8 cellular contexts compared by ENCODE assay signal in the genomic region with DNA sequence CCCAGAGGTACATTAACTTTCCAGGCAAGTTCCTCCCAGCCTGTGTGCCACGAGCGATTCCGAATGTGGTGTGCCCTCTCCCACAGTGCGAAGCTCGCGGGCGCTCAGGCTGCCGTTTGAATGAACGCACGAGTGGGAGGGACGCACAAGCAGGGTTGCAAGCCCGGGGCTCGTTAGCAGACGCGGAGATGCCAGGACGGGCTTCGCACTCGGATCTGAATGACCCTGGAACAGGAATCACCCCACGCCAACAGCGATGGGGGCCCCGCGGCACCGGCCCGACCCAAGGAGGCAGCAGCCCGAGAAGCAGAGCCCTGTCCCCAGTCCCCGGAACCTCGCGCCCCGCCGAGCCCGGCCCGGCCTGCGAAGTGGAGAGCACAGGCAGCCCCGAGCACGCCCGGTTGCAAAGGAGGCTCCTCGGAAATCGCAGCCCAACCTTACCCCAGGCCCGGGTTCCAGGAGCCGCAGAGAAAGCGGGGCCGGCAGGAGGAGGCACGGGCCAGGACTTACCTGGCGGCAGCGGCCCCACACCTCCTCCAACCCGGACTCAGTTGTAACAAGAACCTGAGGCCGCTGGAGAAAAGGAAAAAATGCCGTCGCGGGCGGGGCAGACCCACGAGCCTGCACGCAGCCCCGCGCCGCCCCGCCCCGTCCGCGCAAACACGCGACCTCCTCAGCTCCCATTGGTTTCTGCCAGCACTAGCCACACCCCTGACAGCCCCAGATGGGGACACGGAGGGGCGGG. TPM values are rescaled to one million over a fixed set of nuclear protein-coding genes. Genes with fewer than 3 reads are reported as not detected.
DNase-seq lines count a peak whose midpoint lies in the region; ATAC-seq and TF ChIP-seq lines count a peak whose summit lies in the region.

TSS of gene SLC25A30 (minus strand) at position 584 of the 745 bp plus-strand sequence. CDS start 6,948 bp downstream, outside the sequence.

- no peaks in the 10 kb centered on the region for H3K9me3 Mint-ChIP-seq in neural progenitor cell

- H3K4me3 ChIP-seq in Loucy (ENCODE audit: low read length, poor library complexity, severe bottlenecking) (peak within 1 kb of the TSS; percentile 83), SJCRH30 (peak within 1 kb of the TSS; percentile 82), neural progenitor cell (peak within 1 kb of the TSS; percentile 68)

- ATAC-seq in foreskin keratinocyte, result peak; percentile 92

- TF ChIP-seq CTCF in Loucy (conservative IDR thresholded peaks at IDR 0.05; ENCODE audit: low read length), result no peak
- no peak for TF ChIP-seq CTCF in foreskin keratinocyte (conservative IDR thresholded peaks at IDR 0.05)
- TF ChIP-seq CTCF in neural progenitor cell (IDR thresholded peaks at IDR 0.05), result no peak

- H3K27ac ChIP-seq in SJCRH30 (peak within 1 kb of the TSS; percentile 44), foreskin keratinocyte (peak within 1 kb of the TSS; percentile 27), neural progenitor cell (no peak within 1 kb of the TSS)

- H3K9ac ChIP-seq in Loucy (ENCODE audit: low read depth, low read length, poor library complexity, severe bottlenecking) (peak within 1 kb of the TSS; percentile 64), neural progenitor cell (no peak within 1 kb of the TSS)

- H3K9me2 ChIP-seq in Loucy (replicated peaks; ENCODE audit: low read depth, low read length), result no peaks in the 10 kb centered on the region

- H3K4me2 ChIP-seq in Loucy (ENCODE audit: low read depth, low read length, poor library complexity, severe bottlenecking) (peak within 1 kb of the TSS; percentile 82), neural progenitor cell (peak within 1 kb of the TSS; percentile 93)

- H3K27me3 Mint-ChIP-seq in neural progenitor cell (ENCODE audit: insufficient read depth, low read depth), result peaks cover 4% of the 10 kb centered on the region

- DNase-seq in ELF-1 (ENCODE audit: low read depth, low spot score) (peak; percentile 97), H4 (ENCODE audit: low spot score) (peak; percentile 77), SJCRH30 (peak; percentile 95), foreskin keratinocyte (peak; percentile 60 to 82), neural progenitor cell (ENCODE audit: low spot score) (peak; percentile 95), stromal cell of bone marrow (ENCODE audit: low read depth) (peak; percentile 82)
- DNase-seq in activated gamma-delta T cell treated with anti-CD3 and anti-CD28 coated beads, Interleukin-2, amount 50 U/mL, for 16 hours (ENCODE audit: low read depth), result peak; percentile 87

- no peaks in the 10 kb centered on the region for H3K36me3 ChIP-seq in Loucy (ENCODE audit: insufficient read depth, low read length)
- no peaks in the 10 kb centered on the region for H3K36me3 ChIP-seq in SJCRH30
- H3K36me3 ChIP-seq in neural progenitor cell, result no peaks in the 10 kb centered on the region

- H3K27ac Mint-ChIP-seq in neural progenitor cell, result peak within 1 kb of the TSS; percentile 67

- H3K4me1 ChIP-seq in Loucy (ENCODE audit: insufficient read depth, low read length, poor library complexity, severe bottlenecking), result peaks cover 12% of the 10 kb centered on the region
- no peaks in the 10 kb centered on the region for H3K4me1 ChIP-seq in SJCRH30
- H3K4me1 ChIP-seq in foreskin keratinocyte, result peaks cover 11% of the 10 kb centered on the region
- H3K4me1 ChIP-seq in neural progenitor cell, result peaks cover 4% of the 10 kb centered on the region

- H3F3A ChIP-seq in Loucy (ENCODE audit: low read depth), result peaks cover 5% of the 10 kb centered on the region; the same call in 1 of the 2 replicates
- peaks cover 33% of the 10 kb centered on the region for H3F3A ChIP-seq in neural progenitor cell (ENCODE audit: low read depth)

- no peaks in the 10 kb centered on the region for H3K9me3 ChIP-seq in Loucy (ENCODE audit: insufficient read depth, low read depth, low read length)
- H3K9me3 ChIP-seq in SJCRH30 (replicated peaks), result no peaks in the 10 kb centered on the region
- H3K9me3 ChIP-seq in neural progenitor cell (ENCODE audit: low read depth), result no peaks in the 10 kb centered on the region

- H2AFZ ChIP-seq in Loucy (ENCODE audit: low read length), result peak within 1 kb of the TSS; percentile 96
- peak within 1 kb of the TSS; percentile 80 for H2AFZ ChIP-seq in neural progenitor cell (replicated peaks)

- H3K79me2 ChIP-seq in Loucy (ENCODE audit: insufficient read depth, low read length), result no peaks in the 10 kb centered on the region
- H3K79me2 ChIP-seq in neural progenitor cell (ENCODE audit: low read depth), result no peaks in the 10 kb centered on the region

- no peaks in the 10 kb centered on the region for H3K27me3 ChIP-seq in Loucy (ENCODE audit: insufficient read depth, low read length, poor library complexity, severe bottlenecking)
- H3K27me3 ChIP-seq in SJCRH30, result no peaks in the 10 kb centered on the region
- no peaks in the 10 kb centered on the region for H3K27me3 ChIP-seq in foreskin keratinocyte
- H3K27me3 ChIP-seq in neural progenitor cell, result peaks cover 13% of the 10 kb centered on the region

- no peaks in the 10 kb centered on the region for H4K20me1 ChIP-seq in Loucy (ENCODE audit: insufficient read depth, low read length, poor library complexity, severe bottlenecking)
- H4K20me1 ChIP-seq in neural progenitor cell (ENCODE audit: low read depth), result peaks cover 9% of the 10 kb centered on the region

- H3K4me1 Mint-ChIP-seq in neural progenitor cell, result peaks cover 16% of the 10 kb centered on the region

- peak within 1 kb of the TSS; percentile 93 for H3K4me3 Mint-ChIP-seq in neural progenitor cell

- H3K36me3 Mint-ChIP-seq in neural progenitor cell, result no peaks in the 10 kb centered on the region

RNA-seq across cellular contexts. Expression of gene SLC25A30, which starts in this region (rescaled TPM):
- 5.5 and 7.1 TPM in 2 replicates for total RNA-seq in H4 (2014; rRNA removed; shearing (Covaris generic))
- 8.2 and 8.7 TPM in 2 replicates for total RNA-seq in SJCRH30 (2014; rRNA removed; shearing (Covaris generic))
- total RNA-seq in foreskin keratinocyte, result 23.0 and 25.3 TPM in 2 replicates
- polyA plus RNA-seq in foreskin keratinocyte, result 6.5 and 9.0 TPM in 2 replicates
- total RNA-seq in neural progenitor cell (ENCODE audit: low replicate concordance), result 5.3 and 6.8 TPM in 2 replicates
